In genomic region chr15:41017051-41017735, GRCh38 we compare ENCODE assay signal across 11 cellular contexts.
DNase-seq lines count a peak whose midpoint lies in the region; ATAC-seq and TF ChIP-seq lines count a peak whose summit lies in the region.
"Had no signal": no experiment of that assay in that cellular context is flagged by ENCODE, and none has a peak within 500 bp of the region (broad histone marks: within the 10 kb centered on the region; RNA-seq: fewer than 3 reads in every experiment).

No MANE protein-coding gene starts in this region.

- no peak for ATAC-seq in GM21423 (IDR thresholded peaks at IDR 0.05; ENCODE audit: unreplicated experiment)

- H2BK5ac ChIP-seq in mesenchymal stem cell (ENCODE audit: low read depth, low read length, poor library complexity, severe bottlenecking) = no peak overlapping the region

- H3K18ac ChIP-seq in mesenchymal stem cell (ENCODE audit: low read depth in 1 of 2, low read length in 2 of 2) = no peak overlapping the region

- H3K9me3 ChIP-seq in mesenchymal stem cell (ENCODE audit: control insufficient read depth, low read length) = no peaks in the 10 kb centered on the region
- H3K9me3 ChIP-seq: adrenal gland had no signal

- peak overlapping the region; percentile 66 for H4K8ac ChIP-seq in mesenchymal stem cell (ENCODE audit: low read length)

- no peaks in the 10 kb centered on the region for H3K27me3 ChIP-seq in mesenchymal stem cell (ENCODE audit: control insufficient read depth in 1 of 2, insufficient read depth in 1 of 2, low read length in 2 of 2)
- H3K27me3 ChIP-seq: adrenal gland had no signal

- in situ Hi-C loops in astrocyte of the spinal cord (cut with HindIII; ENCODE audit: low sequenced_read_pairs) = no loop called here

- H3K27ac ChIP-seq in mesenchymal stem cell (ENCODE audit: low read length, poor library complexity, severe bottlenecking) = no peak overlapping the region

- H3K36me3 ChIP-seq in mesenchymal stem cell (ENCODE audit: control insufficient read depth in 1 of 2, insufficient read depth in 2 of 2, low read depth in 1 of 2, low read length in 2 of 2) = peaks cover 12 to 93% of the 10 kb centered on the region in 2 experiments

- peak overlapping the region in 1 of 2 experiments; percentile 59 for H2BK12ac ChIP-seq in mesenchymal stem cell (ENCODE audit: low read length in 2 of 2)

- H2AFZ ChIP-seq in mesenchymal stem cell (ENCODE audit: low read depth, low read length) = no peak overlapping the region

- H3K9ac ChIP-seq in mesenchymal stem cell (ENCODE audit: low read length) = peak overlapping the region; percentile 1

- H3K4me1 ChIP-seq in mesenchymal stem cell (ENCODE audit: control insufficient read depth, insufficient read depth, low read depth, low read length) = no peaks in the 10 kb centered on the region

- no peak overlapping the region for H2AK5ac ChIP-seq in mesenchymal stem cell (ENCODE audit: low read length, severe bottlenecking)

- peak overlapping the region; percentile 53 for H4K91ac ChIP-seq in mesenchymal stem cell (ENCODE audit: low read length)

- 37% methylated on average over 3 of the region's 3 CpGs for WGBS in mesenchymal stem cell

- H3K79me1 ChIP-seq in mesenchymal stem cell (replicated peaks; ENCODE audit: low read length, poor library complexity, severe bottlenecking) = peaks cover 23% of the 10 kb centered on the region

- H3K4me3 ChIP-seq in astrocyte of the spinal cord (ENCODE audit: low read depth, low read length) = no peak overlapping the region
- H3K4me3 ChIP-seq in mesenchymal stem cell (ENCODE audit: insufficient read depth in 1 of 2, low read depth in 1 of 2, low read length in 2 of 2) = no peak overlapping the region
- H3K4me3 ChIP-seq: adrenal gland had no signal

- no peak for TF ChIP-seq CTCF in astrocyte of the spinal cord (IDR thresholded peaks at IDR 0.05; ENCODE audit: low read depth, low read length)

- no peak overlapping the region for H2BK15ac ChIP-seq in mesenchymal stem cell (ENCODE audit: low read depth, poor library complexity, severe bottlenecking)

- H3K14ac ChIP-seq in mesenchymal stem cell (ENCODE audit: low read length in 2 of 2) = no peak overlapping the region

- DNase-seq in Ammon's horn (ENCODE audit: low spot score) (peak; percentile 8), Kasumi-1 (lab: John Stamatoyannopoulos, UW) (peak; percentile 20 to 50), astrocyte of the spinal cord (ENCODE audit: low read depth, low spot score) (peak; percentile 8), mesenchymal stem cell (peak; percentile 63), GDM1 (lab: John Stamatoyannopoulos, UW) (no peak), midbrain (lab: John Stamatoyannopoulos, UW) (no peak), NCI-H69 (lab: John Stamatoyannopoulos, UW) (no peak)
- DNase-seq: adrenal gland; NCI-H446 treated with DMSO at 0.1 percent for 48 hours; stimulated activated CD4-positive, alpha-beta T cell treated with anti-CD3 and anti-CD28 coated beads, Interleukin-2, amount 100 ng/mL, for 48 hours had no signal

- H2BK120ac ChIP-seq in mesenchymal stem cell (ENCODE audit: low read depth, low read length) = no peak overlapping the region

- H3K4ac ChIP-seq in mesenchymal stem cell (ENCODE audit: low read depth in 1 of 2, low read length in 2 of 2) = peak overlapping the region; percentile 18 to 19

- no peak overlapping the region for H3K23ac ChIP-seq in mesenchymal stem cell (ENCODE audit: low read length in 2 of 2)

- no peak overlapping the region for H3K4me2 ChIP-seq in mesenchymal stem cell (ENCODE audit: low read length, poor library complexity, severe bottlenecking)

Comparison
In these comparisons a context has a peak if more than half of its experiments do, and no peak if none do; other contexts are left out.
1. DNase-seq: peak in Ammon's horn (single experiment), Kasumi-1 (2 of 2), astrocyte of the spinal cord (single experiment) and mesenchymal stem cell (single experiment); none in GDM1 (single experiment), midbrain (single experiment) and NCI-H69 (single experiment).